Comparison of ENCODE assay signal across 17 cellular contexts in the genomic region with DNA sequence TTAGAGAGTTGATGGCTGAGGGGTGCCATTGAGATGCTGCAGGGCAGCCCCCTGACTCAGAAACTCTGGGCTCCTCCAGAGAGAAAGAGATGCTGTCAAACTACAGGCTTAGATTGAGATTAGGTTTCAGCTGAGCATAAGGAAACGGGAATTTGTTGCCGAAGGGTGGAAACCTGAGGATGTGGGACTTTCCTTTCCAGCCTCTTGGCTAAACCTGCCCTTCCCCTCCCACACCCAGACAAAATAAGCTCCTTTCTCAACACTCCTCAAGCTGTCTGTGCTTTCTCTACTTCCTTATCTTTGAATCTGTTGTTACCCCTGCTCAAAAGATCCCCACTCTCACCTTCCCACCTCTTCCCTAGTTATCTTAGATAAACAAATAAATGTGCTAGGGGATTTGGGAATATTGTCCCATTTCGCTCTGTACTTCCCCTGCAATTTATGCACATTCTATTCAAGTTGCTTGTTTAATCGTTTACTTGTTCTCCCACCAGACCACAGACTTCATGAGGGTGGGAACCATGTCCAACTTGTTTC. TPM values are rescaled to one million over a fixed set of nuclear protein-coding genes. Genes with fewer than 3 reads are reported as not detected.
"Had no signal": no experiment of that assay in that cellular context is flagged by ENCODE, and none has a peak within 500 bp of the region (broad histone marks: within the 10 kb centered on the region; RNA-seq: fewer than 3 reads in every experiment).

No MANE protein-coding gene starts in this region.

- H3K27ac ChIP-seq: adrenal gland, parathyroid adenoma, tibial artery had no signal

- H3K9me3 Mint-ChIP-seq: activated naive CD4-positive, alpha-beta T cell treated with anti-CD3 and anti-CD28 coated beads, Interleukin-2, amount 50 U/mL, for 72 hours; memory B cell; stimulated activated naive B cell treated with anti-CD40 and anti-IgM and Interleukin-4, amounts not matched to agents 10 μg/mL and 1 μg/mL and 100 μg/mL, for 72 hours had no signal

- H3K36me3 Mint-ChIP-seq: activated naive CD4-positive, alpha-beta T cell treated with anti-CD3 and anti-CD28 coated beads, Interleukin-2, amount 50 U/mL, for 72 hours; memory B cell; naive thymus-derived CD4-positive, alpha-beta T cell; stimulated activated naive B cell treated with anti-CD40 and anti-IgM and Interleukin-4, amounts not matched to agents 10 μg/mL and 1 μg/mL and 100 μg/mL, for 72 hours had no signal

- H3K4me3 Mint-ChIP-seq: memory B cell; naive thymus-derived CD4-positive, alpha-beta T cell; stimulated activated naive B cell treated with anti-CD40 and anti-IgM and Interleukin-4, amounts not matched to agents 10 μg/mL and 1 μg/mL and 100 μg/mL, for 72 hours; T-helper 17 cell had no signal

- H3K9me3 ChIP-seq: adrenal gland, tibial artery had no signal

- H3K27me3 ChIP-seq: adrenal gland, tibial artery had no signal

- H3K9ac ChIP-seq: parathyroid adenoma had no signal

- H3K4me3 ChIP-seq: adrenal gland, tibial artery had no signal

- H3K36me3 ChIP-seq: adrenal gland, tibial artery had no signal

- DNase-seq: activated CD4-positive, alpha-beta T cell treated with anti-CD3 and anti-CD28 coated beads, Interleukin-2, amount 50 U/mL, for 4 hours; activated gamma-delta T cell; adrenal gland; dermis blood vessel endothelial cell; effector memory CD4-positive, alpha-beta T cell; foreskin melanocyte; left ventricle myocardium superior; naive thymus-derived CD4-positive, alpha-beta T cell; stimulated activated naive B cell treated with anti-CD40 and anti-IgM and Interleukin-4, amounts not matched to agents 10 μg/mL and 1 μg/mL and 100 μg/mL, for 72 hours; T-helper 17 cell; tibial artery had no signal

- FAIRE-seq: astrocyte, endothelial cell of umbilical vein, urothelium cell line had no signal

- H3K4me1 Mint-ChIP-seq: memory B cell; naive thymus-derived CD4-positive, alpha-beta T cell; stimulated activated naive B cell treated with anti-CD40 and anti-IgM and Interleukin-4, amounts not matched to agents 10 μg/mL and 1 μg/mL and 100 μg/mL, for 72 hours; T-helper 17 cell had no signal

- H2AFZ ChIP-seq: parathyroid adenoma had no signal

- ATAC-seq: activated naive CD4-positive, alpha-beta T cell treated with anti-CD3 and anti-CD28 coated beads, Interleukin-2, amount 50 U/mL, for 72 hours; left ventricle myocardium superior; naive thymus-derived CD4-positive, alpha-beta T cell; stimulated activated naive B cell treated with anti-CD40 and anti-IgM and Interleukin-4, amounts not matched to agents 10 μg/mL and 1 μg/mL and 100 μg/mL, for 72 hours; T-helper 17 cell had no signal

- H3K27ac Mint-ChIP-seq: activated naive CD4-positive, alpha-beta T cell treated with anti-CD3 and anti-CD28 coated beads, Interleukin-2, amount 50 U/mL, for 72 hours; memory B cell; naive thymus-derived CD4-positive, alpha-beta T cell; stimulated activated naive B cell treated with anti-CD40 and anti-IgM and Interleukin-4, amounts not matched to agents 10 μg/mL and 1 μg/mL and 100 μg/mL, for 72 hours; T-helper 17 cell had no signal

- H3K4me1 ChIP-seq: adrenal gland, parathyroid adenoma, tibial artery had no signal

- H3K79me2 ChIP-seq: parathyroid adenoma had no signal

RNA-seq across cellular contexts. Expression of gene MARK1, which starts 30.6 kb away (rescaled TPM):
- total RNA-seq: activated naive CD4-positive, alpha-beta T cell treated with anti-CD3 and anti-CD28 coated beads, Interleukin-2, amount 50 U/mL, for 72 hours; naive thymus-derived CD4-positive, alpha-beta T cell had no signal
- polyA plus RNA-seq: naive thymus-derived CD4-positive, alpha-beta T cell had no signal
